Comparison of ENCODE assay signal across 1 cellular context in genomic region chr13:34913040-34913439, GRCh38.
TF ChIP-seq lines count a peak whose summit lies in the region.

No MANE protein-coding gene starts in this region.

TF ChIP-seq in WTC11, 78 proteins besides CTCF, POLR2A, EP300 and RAD21 (continued from another document):
- no peak for TF ChIP-seq ZNF532 (CRISPR knock-in tag; IDR thresholded peaks at IDR 0.05; ENCODE audit: borderline replicate concordance)
- peak; percentile 71; the same call in 1 of the 2 replicates for TF ChIP-seq IRF1 (CRISPR knock-in tag; IDR thresholded peaks at IDR 0.05)
- TF ChIP-seq, protein P1, sequence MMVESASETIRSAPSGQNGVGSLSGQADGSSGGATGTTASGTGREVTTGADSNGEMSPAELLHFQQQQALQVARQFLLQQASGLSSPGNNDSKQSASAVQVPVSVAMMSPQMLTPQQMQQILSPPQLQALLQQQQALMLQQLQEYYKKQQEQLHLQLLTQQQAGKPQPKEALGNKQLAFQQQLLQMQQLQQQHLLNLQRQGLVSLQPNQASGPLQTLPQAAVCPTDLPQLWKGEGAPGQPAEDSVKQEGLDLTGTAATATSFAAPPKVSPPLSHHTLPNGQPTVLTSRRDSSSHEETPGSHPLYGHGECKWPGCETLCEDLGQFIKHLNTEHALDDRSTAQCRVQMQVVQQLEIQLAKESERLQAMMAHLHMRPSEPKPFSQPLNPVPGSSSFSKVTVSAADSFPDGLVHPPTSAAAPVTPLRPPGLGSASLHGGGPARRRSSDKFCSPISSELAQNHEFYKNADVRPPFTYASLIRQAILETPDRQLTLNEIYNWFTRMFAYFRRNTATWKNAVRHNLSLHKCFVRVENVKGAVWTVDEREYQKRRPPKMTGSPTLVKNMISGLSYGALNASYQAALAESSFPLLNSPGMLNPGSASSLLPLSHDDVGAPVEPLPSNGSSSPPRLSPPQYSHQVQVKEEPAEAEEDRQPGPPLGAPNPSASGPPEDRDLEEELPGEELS (CRISPR knock-in tag; IDR thresholded peaks at IDR 0.05), result 0 out of 2 replicates have a peak, but pooled peaks have one; percentile 58
- no peak for TF ChIP-seq NFATC4 (CRISPR knock-in tag; IDR thresholded peaks at IDR 0.05)
